Comparison of ENCODE assay signal across 16 cellular contexts in genomic region chr2:190119948-190120347, GRCh38. TPM values are rescaled to one million over a fixed set of nuclear protein-coding genes. Genes with fewer than 3 reads are reported as not detected.
DNase-seq lines count a peak whose midpoint lies in the region; ATAC-seq, FAIRE-seq and TF ChIP-seq lines count a peak whose summit lies in the region.
"Had no signal": no experiment of that assay in that cellular context is flagged by ENCODE, and none has a peak within 500 bp of the region (broad histone marks: within the 10 kb centered on the region; RNA-seq: fewer than 3 reads in every experiment).

No MANE protein-coding gene starts in this region.

- no peak for TF ChIP-seq POLR2A in heart left ventricle (IDR thresholded peaks at IDR 0.05)

- TF ChIP-seq CTCF in heart left ventricle (IDR thresholded peaks at IDR 0.05): no peak
- no peak for TF ChIP-seq CTCF in kidney (IDR thresholded peaks at IDR 0.05; ENCODE audit: borderline replicate concordance, extremely low read depth, insufficient read depth)

- H3K36me3 ChIP-seq in heart left ventricle (no peaks in the 10 kb centered on the region), kidney (ENCODE audit: control insufficient read depth in 1 of 2, insufficient read depth in 2 of 2, low read length in 2 of 2) (no peaks in the 10 kb centered on the region), subcutaneous abdominal adipose tissue (ENCODE audit: control insufficient read depth in 5 of 5, insufficient read depth in 5 of 5, low read length in 5 of 5) (no peaks in the 10 kb centered on the region), MG63 (no peaks in the 10 kb centered on the region)
- H3K36me3 ChIP-seq: esophagus squamous epithelium had no signal

- peaks cover 4% of the 10 kb centered on the region for H3K36me3 Mint-ChIP-seq in activated naive CD8-positive, alpha-beta T cell

- H3K27ac Mint-ChIP-seq in activated naive CD8-positive, alpha-beta T cell: no peak overlapping the region
- H3K27ac Mint-ChIP-seq: activated T-helper 2 cell treated with anti-CD3 and anti-CD28 coated beads, Interferon-gamma antibody, Interleukin-2, Interleukin-4, amounts not matched to agents 10 μg/mL and 5 μg/mL and 100 μg/mL, durations not matched to agents 14 hours and 24 hours and 36 hours; nephron progenitor cell had no signal

- H3K9me3 ChIP-seq in heart left ventricle (no peaks in the 10 kb centered on the region), kidney (ENCODE audit: control insufficient read depth in 1 of 2, low read length in 2 of 2) (no peaks in the 10 kb centered on the region), subcutaneous abdominal adipose tissue (ENCODE audit: control insufficient read depth in 5 of 5, low read length in 5 of 5) (no peaks in the 10 kb centered on the region), MG63 (no peaks in the 10 kb centered on the region)
- H3K9me3 ChIP-seq: esophagus squamous epithelium had no signal

- peak in 2 of 4 donors; percentile 36 to 45 for ATAC-seq in heart left ventricle
- no peak for ATAC-seq in Right ventricle myocardium superior (ENCODE audit: poor library complexity)
- ATAC-seq in GM19452 (IDR thresholded peaks at IDR 0.05; ENCODE audit: unreplicated experiment): no peak

- no peaks in the 10 kb centered on the region for H3K9me3 Mint-ChIP-seq in activated naive CD8-positive, alpha-beta T cell (ENCODE audit: low read depth)
- H3K9me3 Mint-ChIP-seq: activated T-helper 2 cell treated with anti-CD3 and anti-CD28 coated beads, Interferon-gamma antibody, Interleukin-2, Interleukin-4, amounts not matched to agents 10 μg/mL and 5 μg/mL and 100 μg/mL, durations not matched to agents 14 hours and 24 hours and 36 hours had no signal

- no peak for FAIRE-seq in kidney (lab: Jason Lieb, UNC)
- FAIRE-seq: islet of Langerhans had no signal

- H3K4me1 ChIP-seq in heart left ventricle (peaks cover 0 to 6% (median 0%) of the 10 kb centered on the region in 12 donors), kidney (ENCODE audit: control insufficient read depth in 1 of 2, insufficient read depth in 1 of 2, low read depth in 1 of 2, low read length in 2 of 2) (no peaks in the 10 kb centered on the region), subcutaneous abdominal adipose tissue (ENCODE audit: control insufficient read depth in 5 of 5, insufficient read depth in 5 of 5, low read length in 5 of 5) (peaks cover 0 to 8% (median 6%) of the 10 kb centered on the region in 5 donors)

- H3K4me1 Mint-ChIP-seq in activated naive CD8-positive, alpha-beta T cell (ENCODE audit: low read depth): peaks cover 3% of the 10 kb centered on the region

- H3K27me3 ChIP-seq in heart left ventricle (no peaks in the 10 kb centered on the region), subcutaneous abdominal adipose tissue (ENCODE audit: control insufficient read depth in 5 of 5, insufficient read depth in 4 of 5, low read length in 5 of 5) (no peaks in the 10 kb centered on the region), MG63 (no peaks in the 10 kb centered on the region)
- H3K27me3 ChIP-seq: esophagus squamous epithelium had no signal

- H3K27ac ChIP-seq in heart left ventricle (no peak overlapping the region), kidney (ENCODE audit: low read depth in 2 of 2, low read length in 2 of 2) (no peak overlapping the region), subcutaneous abdominal adipose tissue (ENCODE audit: low read depth, low read length) (no peak overlapping the region)
- H3K27ac ChIP-seq: esophagus squamous epithelium, RWPE1 had no signal

- H3K27me3 Mint-ChIP-seq in activated naive CD8-positive, alpha-beta T cell: no peaks in the 10 kb centered on the region

- H3K4me3 ChIP-seq in heart left ventricle: peak overlapping the region in 7 of 12 donors; percentile 31 to 55 (median 40)
- peak overlapping the region; percentile 27 to 29 for H3K4me3 ChIP-seq in kidney (ENCODE audit: low read length in 2 of 2)
- peak overlapping the region in 3 of 5 donors; percentile 43 to 52 (median 50) for H3K4me3 ChIP-seq in subcutaneous abdominal adipose tissue (ENCODE audit: low read depth in 1 of 5, low read length in 5 of 5)
- H3K4me3 ChIP-seq in MG63: no peak overlapping the region

- intact Hi-C loops in heart left ventricle (cut with DNase I) (no loop called here), Right ventricle myocardium superior (cut with DNase I) (no loop called here), kidney (cut with DNase I) (no loop called here)

- no peak overlapping the region for H3K9ac ChIP-seq in kidney (ENCODE audit: low read length in 2 of 2)
- peak overlapping the region in 1 of 5 donors; percentile 11 for H3K9ac ChIP-seq in subcutaneous abdominal adipose tissue (ENCODE audit: low read length in 5 of 5)

- WGBS in heart left ventricle, 4 donors: 43 to 54% (median 44%) methylated on average over 12 of the region's 12 CpGs

- no peak for DNase-seq in heart left ventricle
- DNase-seq in Right ventricle myocardium superior: no peak
- DNase-seq in kidney: no peak
- DNase-seq in MV-4-11 (lab: John Stamatoyannopoulos, UW): no peak
- DNase-seq in MG63: no peak
- DNase-seq: AML-193; esophagus squamous epithelium; NCI-H510A treated with DMSO at 0.1 percent for 48 hours; stimulated activated CD8-positive, alpha-beta memory T cell treated with anti-CD3 and anti-CD28 coated beads, Interleukin-4, amount 100 ng/mL, for 48 hours had no signal

- peak overlapping the region; percentile 63 for H3K4me3 Mint-ChIP-seq in activated naive CD8-positive, alpha-beta T cell
- H3K4me3 Mint-ChIP-seq: nephron progenitor cell had no signal

RNA-seq across cellular contexts. Expression of gene MSTN, which starts 57.4 kb away (rescaled TPM):
- 1 to 10 TPM in 1 of 9 donors, under 1 TPM in 3, not detected in 5; 0.11 to 1.1 (median 0.29) TPM for total RNA-seq in heart left ventricle
- polyA plus RNA-seq in heart left ventricle: under 1 TPM; 0.01 to 0.08 TPM
- not detected for total RNA-seq in Right ventricle myocardium superior
- total RNA-seq in kidney: 0.38 TPM
- 0.34 TPM for polyA plus RNA-seq in kidney (ENCODE audit: insufficient read depth, low read depth, low replicate concordance)
- total RNA-seq in MG63 (2014; rRNA removed; shearing (Covaris generic); ENCODE audit: low replicate concordance): 13.7 and 29.4 TPM in 2 replicates
- total RNA-seq: activated T-helper 2 cell treated with anti-CD3 and anti-CD28 coated beads, Interferon-gamma antibody, Interleukin-2, Interleukin-4, amounts not matched to agents 10 μg/mL and 5 μg/mL and 100 μg/mL, durations not matched to agents 14 hours and 24 hours and 36 hours had no signal
